Comparison of ENCODE assay signal across 10 cellular contexts in the genomic region with DNA sequence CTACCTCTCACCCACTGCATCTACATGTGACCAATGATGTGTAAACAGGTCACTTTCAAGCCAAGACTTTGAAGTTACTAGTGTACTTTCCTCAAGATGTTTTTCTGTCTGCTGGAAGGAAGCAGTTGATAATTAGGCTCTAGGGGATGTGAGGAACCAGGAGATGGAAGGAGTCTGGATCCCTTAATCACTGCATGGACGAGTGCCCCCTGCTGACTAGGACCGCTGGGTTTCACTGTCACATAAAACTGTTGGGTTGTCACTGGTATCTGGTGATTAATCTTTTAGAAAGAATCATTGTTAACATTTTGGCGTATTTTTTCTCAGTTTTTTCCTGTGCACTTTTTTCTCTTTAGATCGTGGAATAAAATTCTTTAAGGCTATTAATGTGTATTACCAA.
DNase-seq lines count a peak whose midpoint lies in the region.
"Had no signal": no experiment of that assay in that cellular context is flagged by ENCODE, and none has a peak within 500 bp of the region (broad histone marks: within the 10 kb centered on the region; RNA-seq: fewer than 3 reads in every experiment).

No MANE protein-coding gene starts in this region.

- H3K27ac Mint-ChIP-seq in CD8-positive, alpha-beta memory T cell: no peak overlapping the region

- H3K27me3 ChIP-seq in CD8-positive, alpha-beta memory T cell (ENCODE audit: insufficient read depth, low read length, poor library complexity, severe bottlenecking): no peaks in the 10 kb centered on the region
- H3K27me3 ChIP-seq: right atrium auricular region had no signal

- no peaks in the 10 kb centered on the region for H3K27me3 Mint-ChIP-seq in CD8-positive, alpha-beta memory T cell

- no peaks in the 10 kb centered on the region for H3K9me3 ChIP-seq in CD8-positive, alpha-beta memory T cell (ENCODE audit: low read length)
- H3K9me3 ChIP-seq: right atrium auricular region had no signal

- peaks cover 0 to 9% (median 0%) of the 10 kb centered on the region in 5 donors for H3K9me3 Mint-ChIP-seq in CD8-positive, alpha-beta memory T cell

- H3K27ac ChIP-seq in CD8-positive, alpha-beta memory T cell (ENCODE audit: low read depth, low read length): no peak overlapping the region
- H3K27ac ChIP-seq: right atrium auricular region had no signal

- no peak overlapping the region for H3K4me3 Mint-ChIP-seq in CD8-positive, alpha-beta memory T cell

- POLR2A ChIA-PET in CD8-positive, alpha-beta memory T cell (lab: Charles Lee): no interaction called here

- H3K36me3 ChIP-seq in CD8-positive, alpha-beta memory T cell (ENCODE audit: insufficient read depth, low read length): no peaks in the 10 kb centered on the region
- H3K36me3 ChIP-seq: right atrium auricular region had no signal

- peak; percentile 37 for DNase-seq in Daoy (ENCODE audit: low read depth)
- peak; percentile 48 for DNase-seq in HT-29 (ENCODE audit: low spot score)
- DNase-seq in cerebellar cortex (ENCODE audit: low spot score): peak; percentile 6
- DNase-seq in myocyte (ENCODE audit: low read depth): peak; percentile 32
- no peak for DNase-seq in cerebellum (ENCODE audit: low spot score)
- DNase-seq in NCI-H1417 treated with DMSO at 0.1 percent for 48 hours (lab: John Stamatoyannopoulos, UW): no peak
- DNase-seq in T-helper 9 cell: no peak
- DNase-seq in CD8-positive, alpha-beta memory T cell: no peak
- DNase-seq: stimulated activated naive CD8-positive, alpha-beta T cell treated with anti-CD3 and anti-CD28 coated beads, Interleukin-15, Interleukin-2, amounts not matched to agents 100 U/mL and 50 U/mL, for 24 hours had no signal

- CTCF ChIA-PET in CD8-positive, alpha-beta memory T cell (lab: Charles Lee): interaction anchor here (1.1 kb wide), 1 partner anchor 11 kb away, joined by 3 read pairs; no protein-coding TSS in a partner anchor

- H3K4me1 ChIP-seq in CD8-positive, alpha-beta memory T cell (ENCODE audit: insufficient read depth, low read length): no peaks in the 10 kb centered on the region
- H3K4me1 ChIP-seq: right atrium auricular region had no signal

- no peaks in the 10 kb centered on the region for H3K4me1 Mint-ChIP-seq in CD8-positive, alpha-beta memory T cell

- no peak overlapping the region for H3K4me3 ChIP-seq in CD8-positive, alpha-beta memory T cell (ENCODE audit: low read length)
- H3K4me3 ChIP-seq: right atrium auricular region had no signal

- H3K36me3 Mint-ChIP-seq in CD8-positive, alpha-beta memory T cell: peaks cover 0 to 11% (median 2%) of the 10 kb centered on the region in 3 donors

Comparison
In these comparisons a context has a peak if more than half of its experiments do, and no peak if none do; other contexts are left out.
1. DNase-seq: peak in Daoy (single experiment), HT-29 (single experiment), cerebellar cortex (single experiment) and myocyte (single experiment); none in cerebellum (single experiment), NCI-H1417 treated with DMSO at 0.1 percent for 48 hours (single experiment), T-helper 9 cell (single experiment) and CD8-positive, alpha-beta memory T cell (0 of 5).